ENCODE assay signal across 2 cellular contexts in genomic region chr12:66861157-66861750, GRCh38.
A peak's percentile ranks its signal among the peaks of the same experiment; 100 is the strongest.
TF ChIP-seq lines count a peak whose summit lies in the region.

No MANE protein-coding gene starts in this region.

TF ChIP-seq in HCT116, 20 proteins besides CTCF, POLR2A, EP300 and RAD21 (continued from another document):
- TF ChIP-seq, protein P1, sequence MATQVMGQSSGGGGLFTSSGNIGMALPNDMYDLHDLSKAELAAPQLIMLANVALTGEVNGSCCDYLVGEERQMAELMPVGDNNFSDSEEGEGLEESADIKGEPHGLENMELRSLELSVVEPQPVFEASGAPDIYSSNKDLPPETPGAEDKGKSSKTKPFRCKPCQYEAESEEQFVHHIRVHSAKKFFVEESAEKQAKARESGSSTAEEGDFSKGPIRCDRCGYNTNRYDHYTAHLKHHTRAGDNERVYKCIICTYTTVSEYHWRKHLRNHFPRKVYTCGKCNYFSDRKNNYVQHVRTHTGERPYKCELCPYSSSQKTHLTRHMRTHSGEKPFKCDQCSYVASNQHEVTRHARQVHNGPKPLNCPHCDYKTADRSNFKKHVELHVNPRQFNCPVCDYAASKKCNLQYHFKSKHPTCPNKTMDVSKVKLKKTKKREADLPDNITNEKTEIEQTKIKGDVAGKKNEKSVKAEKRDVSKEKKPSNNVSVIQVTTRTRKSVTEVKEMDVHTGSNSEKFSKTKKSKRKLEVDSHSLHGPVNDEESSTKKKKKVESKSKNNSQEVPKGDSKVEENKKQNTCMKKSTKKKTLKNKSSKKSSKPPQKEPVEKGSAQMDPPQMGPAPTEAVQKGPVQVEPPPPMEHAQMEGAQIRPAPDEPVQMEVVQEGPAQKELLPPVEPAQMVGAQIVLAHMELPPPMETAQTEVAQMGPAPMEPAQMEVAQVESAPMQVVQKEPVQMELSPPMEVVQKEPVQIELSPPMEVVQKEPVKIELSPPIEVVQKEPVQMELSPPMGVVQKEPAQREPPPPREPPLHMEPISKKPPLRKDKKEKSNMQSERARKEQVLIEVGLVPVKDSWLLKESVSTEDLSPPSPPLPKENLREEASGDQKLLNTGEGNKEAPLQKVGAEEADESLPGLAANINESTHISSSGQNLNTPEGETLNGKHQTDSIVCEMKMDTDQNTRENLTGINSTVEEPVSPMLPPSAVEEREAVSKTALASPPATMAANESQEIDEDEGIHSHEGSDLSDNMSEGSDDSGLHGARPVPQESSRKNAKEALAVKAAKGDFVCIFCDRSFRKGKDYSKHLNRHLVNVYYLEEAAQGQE (IDR thresholded peaks at IDR 0.05; ENCODE audit: low read depth) = no peak
- TF ChIP-seq JUND (IDR thresholded peaks at IDR 0.05) (no peak), SRF (IDR thresholded peaks at IDR 0.05; ENCODE audit: low read depth) (no peak), EGR1 (IDR thresholded peaks at IDR 0.05; ENCODE audit: low read depth) (no peak), CBX3 (IDR thresholded peaks at IDR 0.05; ENCODE audit: low read depth) (no peak), SIN3A (IDR thresholded peaks at IDR 0.05; ENCODE audit: low read depth) (no peak), ELF1 (IDR thresholded peaks at IDR 0.05; ENCODE audit: borderline replicate concordance, low read depth) (no peak), ATF3 (IDR thresholded peaks at IDR 0.05) (no peak), TCF7L2 (IDR thresholded peaks at IDR 0.05; ENCODE audit: borderline replicate concordance, extremely low read depth, insufficient read depth, insufficient read length) (no peak)
- TF ChIP-seq, protein P2, sequence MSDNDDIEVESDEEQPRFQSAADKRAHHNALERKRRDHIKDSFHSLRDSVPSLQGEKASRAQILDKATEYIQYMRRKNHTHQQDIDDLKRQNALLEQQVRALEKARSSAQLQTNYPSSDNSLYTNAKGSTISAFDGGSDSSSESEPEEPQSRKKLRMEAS (IDR thresholded peaks at IDR 0.05) = no peak

TF ChIP-seq in HepG2, 621 proteins besides CTCF, POLR2A, EP300 and RAD21 (continued from another document):
- TF ChIP-seq, protein P3, sequence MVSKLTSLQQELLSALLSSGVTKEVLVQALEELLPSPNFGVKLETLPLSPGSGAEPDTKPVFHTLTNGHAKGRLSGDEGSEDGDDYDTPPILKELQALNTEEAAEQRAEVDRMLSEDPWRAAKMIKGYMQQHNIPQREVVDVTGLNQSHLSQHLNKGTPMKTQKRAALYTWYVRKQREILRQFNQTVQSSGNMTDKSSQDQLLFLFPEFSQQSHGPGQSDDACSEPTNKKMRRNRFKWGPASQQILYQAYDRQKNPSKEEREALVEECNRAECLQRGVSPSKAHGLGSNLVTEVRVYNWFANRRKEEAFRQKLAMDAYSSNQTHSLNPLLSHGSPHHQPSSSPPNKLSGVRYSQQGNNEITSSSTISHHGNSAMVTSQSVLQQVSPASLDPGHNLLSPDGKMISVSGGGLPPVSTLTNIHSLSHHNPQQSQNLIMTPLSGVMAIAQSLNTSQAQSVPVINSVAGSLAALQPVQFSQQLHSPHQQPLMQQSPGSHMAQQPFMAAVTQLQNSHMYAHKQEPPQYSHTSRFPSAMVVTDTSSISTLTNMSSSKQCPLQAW (CRISPR knock-in tag; IDR thresholded peaks at IDR 0.05) = no peak
- TF ChIP-seq ATM (IDR thresholded peaks at IDR 0.05; ENCODE audit: borderline replicate concordance) (no peak), TAF1 (CRISPR knock-in tag; IDR thresholded peaks at IDR 0.05) (no peak), SIX4 (CRISPR knock-in tag; IDR thresholded peaks at IDR 0.05) (no peak), ZNF350 (CRISPR knock-in tag; IDR thresholded peaks at IDR 0.05; ENCODE audit: borderline replicate concordance, low read depth) (no peak), STAG1 (CRISPR knock-in tag; IDR thresholded peaks at IDR 0.05) (peak; percentile 57), FOSL1 (CRISPR knock-in tag; IDR thresholded peaks at IDR 0.05; ENCODE audit: borderline replicate concordance) (no peak)
